In genomic region chr10:58531084-58531695, GRCh38 we compare ENCODE assay signal across 1 cellular context.
TF ChIP-seq lines count a peak whose summit lies in the region.

No MANE protein-coding gene starts in this region.

TF ChIP-seq in H1, 55 proteins besides CTCF, POLR2A, EP300 and RAD21 (continued from another document):
- no peak for TF ChIP-seq RNF2 (IDR thresholded peaks at IDR 0.05; ENCODE audit: borderline replicate concordance, low read depth, low read length, missing control alignments, poor library complexity, severe bottlenecking)
